25 cellular contexts compared by ENCODE assay signal in genomic region chr14:70924521-70924920, GRCh38. TPM values are rescaled to one million over a fixed set of nuclear protein-coding genes. Genes with fewer than 3 reads are reported as not detected.
A peak's percentile ranks its signal among the peaks of the same experiment; 100 is the strongest.
DNase-seq lines count a peak whose midpoint lies in the region; ATAC-seq, FAIRE-seq and TF ChIP-seq lines count a peak whose summit lies in the region.
"Had no signal": no experiment of that assay in that cellular context is flagged by ENCODE, and none has a peak within 500 bp of the region (broad histone marks: within the 10 kb centered on the region; RNA-seq: fewer than 3 reads in every experiment).

No MANE protein-coding gene starts in this region.

- no peak for ATAC-seq in activated T-helper 17 cell treated with anti-CD3 and anti-CD28 coated beads, Interleukin-2, amount 50 U/mL, for 72 hours (replicated peaks)
- peak; percentile 73 to 88 for ATAC-seq in naive B cell (ENCODE audit: low read depth in 2 of 2)

- no peak overlapping the region for H2AFZ ChIP-seq in neural progenitor cell (replicated peaks)
- H2AFZ ChIP-seq: PC-9 had no signal

- no peak overlapping the region for H3K4me3 Mint-ChIP-seq in activated CD4-positive, alpha-beta memory T cell treated with anti-CD3 and anti-CD28 coated beads, Interleukin-2, amount 10 ng/mL, durations not matched to agents 7 days and 5 days
- no peak overlapping the region for H3K4me3 Mint-ChIP-seq in activated CD4-positive, alpha-beta memory T cell treated with anti-CD3 and anti-CD28 coated beads for 36 hours
- peak overlapping the region; percentile 26 for H3K4me3 Mint-ChIP-seq in activated T-helper 17 cell treated with anti-CD3 and anti-CD28 coated beads, Interleukin-2, amount 50 U/mL, for 72 hours
- H3K4me3 Mint-ChIP-seq in naive B cell (peak overlapping the region in 2 of 8 donors; percentile 4 to 73), neural progenitor cell (no peak overlapping the region)
- H3K4me3 Mint-ChIP-seq: HFFc6 had no signal

- H3K9me3 ChIP-seq in neural progenitor cell (ENCODE audit: low read depth), result no peaks in the 10 kb centered on the region

- no peaks in the 10 kb centered on the region for H3K27me3 Mint-ChIP-seq in activated CD4-positive, alpha-beta memory T cell treated with anti-CD3 and anti-CD28 coated beads, Interleukin-2, amount 10 ng/mL, durations not matched to agents 7 days and 5 days
- no peaks in the 10 kb centered on the region for H3K27me3 Mint-ChIP-seq in activated CD4-positive, alpha-beta memory T cell treated with anti-CD3 and anti-CD28 coated beads for 36 hours
- no peaks in the 10 kb centered on the region for H3K27me3 Mint-ChIP-seq in activated T-helper 17 cell treated with anti-CD3 and anti-CD28 coated beads, Interleukin-2, amount 50 U/mL, for 72 hours
- H3K27me3 Mint-ChIP-seq in naive B cell (no peaks in the 10 kb centered on the region), neural progenitor cell (ENCODE audit: insufficient read depth, low read depth) (no peaks in the 10 kb centered on the region)

- peak overlapping the region; percentile 52 for H3K27ac Mint-ChIP-seq in activated CD4-positive, alpha-beta memory T cell treated with anti-CD3 and anti-CD28 coated beads, Interleukin-2, amount 10 ng/mL, durations not matched to agents 7 days and 5 days
- H3K27ac Mint-ChIP-seq in activated CD4-positive, alpha-beta memory T cell treated with anti-CD3 and anti-CD28 coated beads for 36 hours, result no peak overlapping the region
- no peak overlapping the region for H3K27ac Mint-ChIP-seq in activated T-helper 17 cell treated with anti-CD3 and anti-CD28 coated beads, Interleukin-2, amount 50 U/mL, for 72 hours
- H3K27ac Mint-ChIP-seq in naive B cell (no peak overlapping the region), neural progenitor cell (no peak overlapping the region)
- H3K27ac Mint-ChIP-seq: HFFc6 had no signal

- no peaks in the 10 kb centered on the region for H3K27me3 ChIP-seq in neural progenitor cell

- no peak overlapping the region for H3K9ac ChIP-seq in neural progenitor cell

- TF ChIP-seq CTCF in neural progenitor cell (IDR thresholded peaks at IDR 0.05), result no peak

- H3K4me2 ChIP-seq in neural progenitor cell, result no peak overlapping the region
- H3K4me2 ChIP-seq: PC-9 had no signal

- H3K4me3 ChIP-seq in neural progenitor cell, result no peak overlapping the region
- H3K4me3 ChIP-seq: PC-9 had no signal

- intact Hi-C loops in activated CD4-positive, alpha-beta memory T cell treated with anti-CD3 and anti-CD28 coated beads for 36 hours (cut with micrococcal nuclease), result no loop called here

- peaks cover 100% of the 10 kb centered on the region for H3K79me2 ChIP-seq in neural progenitor cell (ENCODE audit: low read depth)

- POLR2A ChIA-PET in activated CD4-positive, alpha-beta memory T cell treated with anti-CD3 and anti-CD28 coated beads, Interleukin-2, amount 10 ng/mL, durations not matched to agents 7 days and 5 days (lab: Charles Lee), result interaction anchor here (1.3 to 1.7 kb wide), 2 partner anchors 17 kb away, joined by 5 to 7 read pairs; partner anchors contain the start of gene PCNX1
- POLR2A ChIA-PET in activated CD4-positive, alpha-beta memory T cell treated with anti-CD3 and anti-CD28 coated beads for 36 hours (lab: Charles Lee), result no interaction called here

- DNase-seq in activated CD4-positive, alpha-beta memory T cell treated with anti-CD3 and anti-CD28 coated beads, Interleukin-2, amount 10 ng/mL, durations not matched to agents 7 days and 5 days, result peak; percentile 36
- DNase-seq in activated CD4-positive, alpha-beta memory T cell treated with anti-CD3 and anti-CD28 coated beads for 36 hours, result no peak
- DNase-seq in GM18507 (ENCODE audit: extremely low spot score, insufficient read length, low read depth) (no peak), naive B cell (peak; percentile 17), neural progenitor cell (ENCODE audit: low spot score) (no peak), SKM-1 (lab: John Stamatoyannopoulos, UW; ENCODE audit: unreplicated experiment) (no peak), SW480 (ENCODE audit: low spot score) (no peak)
- DNase-seq: 8988T, AML-193, H7, HFFc6, KG1, NCI-H1092 treated with DMSO at 0.1 percent for 48 hours, NCI-H1436 treated with DMSO at 0.1 percent for 48 hours, NCI-H1930, NCI-H226, NCI-H510A treated with DMSO at 0.1 percent for 48 hours, NCI-H748 treated with DMSO at 0.1 percent for 48 hours, PC-9, RPMI8226, SHP77 had no signal

- FAIRE-seq in GM18507 (lab: Jason Lieb, UNC), result peak; percentile 39
- FAIRE-seq: G401.6 had no signal

- H3K9me3 Mint-ChIP-seq in activated CD4-positive, alpha-beta memory T cell treated with anti-CD3 and anti-CD28 coated beads, Interleukin-2, amount 10 ng/mL, durations not matched to agents 7 days and 5 days, result no peaks in the 10 kb centered on the region
- H3K9me3 Mint-ChIP-seq in activated CD4-positive, alpha-beta memory T cell treated with anti-CD3 and anti-CD28 coated beads for 36 hours, result no peaks in the 10 kb centered on the region
- H3K9me3 Mint-ChIP-seq in activated T-helper 17 cell treated with anti-CD3 and anti-CD28 coated beads, Interleukin-2, amount 50 U/mL, for 72 hours, result no peaks in the 10 kb centered on the region
- no peaks in the 10 kb centered on the region for H3K9me3 Mint-ChIP-seq in naive B cell
- H3K9me3 Mint-ChIP-seq in neural progenitor cell, result no peaks in the 10 kb centered on the region
- H3K9me3 Mint-ChIP-seq: HFFc6 had no signal

- peaks cover 7% of the 10 kb centered on the region for H3K4me1 ChIP-seq in neural progenitor cell

- peaks cover 4% of the 10 kb centered on the region for H3K36me3 Mint-ChIP-seq in activated CD4-positive, alpha-beta memory T cell treated with anti-CD3 and anti-CD28 coated beads, Interleukin-2, amount 10 ng/mL, durations not matched to agents 7 days and 5 days (ENCODE audit: low read depth)
- H3K36me3 Mint-ChIP-seq in activated CD4-positive, alpha-beta memory T cell treated with anti-CD3 and anti-CD28 coated beads for 36 hours, result no peaks in the 10 kb centered on the region
- H3K36me3 Mint-ChIP-seq in activated T-helper 17 cell treated with anti-CD3 and anti-CD28 coated beads, Interleukin-2, amount 50 U/mL, for 72 hours (ENCODE audit: low read depth), result peaks cover 4% of the 10 kb centered on the region
- H3K36me3 Mint-ChIP-seq in naive B cell, result no peaks in the 10 kb centered on the region
- H3K36me3 Mint-ChIP-seq in neural progenitor cell, result no peaks in the 10 kb centered on the region

- no peaks in the 10 kb centered on the region for H3F3A ChIP-seq in neural progenitor cell (ENCODE audit: low read depth)

- H4K20me1 ChIP-seq in neural progenitor cell (ENCODE audit: low read depth), result peaks cover 98% of the 10 kb centered on the region

- H3K27ac ChIP-seq in neural progenitor cell, result no peak overlapping the region
- H3K27ac ChIP-seq: C4-2B, HL-60, PC-9 had no signal

- H3K4me1 Mint-ChIP-seq in activated CD4-positive, alpha-beta memory T cell treated with anti-CD3 and anti-CD28 coated beads, Interleukin-2, amount 10 ng/mL, durations not matched to agents 7 days and 5 days, result peaks cover 73% of the 10 kb centered on the region
- H3K4me1 Mint-ChIP-seq in activated CD4-positive, alpha-beta memory T cell treated with anti-CD3 and anti-CD28 coated beads for 36 hours (ENCODE audit: low read depth), result peaks cover 77% of the 10 kb centered on the region
- H3K4me1 Mint-ChIP-seq in activated T-helper 17 cell treated with anti-CD3 and anti-CD28 coated beads, Interleukin-2, amount 50 U/mL, for 72 hours, result peaks cover 63% of the 10 kb centered on the region
- H3K4me1 Mint-ChIP-seq in naive B cell (peaks cover 30 to 58% (median 58%) of the 10 kb centered on the region in 3 donors), neural progenitor cell (peaks cover 10% of the 10 kb centered on the region)

- CTCF ChIA-PET in activated CD4-positive, alpha-beta memory T cell treated with anti-CD3 and anti-CD28 coated beads, Interleukin-2, amount 10 ng/mL, durations not matched to agents 7 days and 5 days (lab: Charles Lee), result interaction anchor here (0.7 to 1.5 kb wide), 3 partner anchors 17 to 103 kb away, joined by 3 to 9 read pairs (median 3); partner anchors contain the start of gene PCNX1
- CTCF ChIA-PET in activated CD4-positive, alpha-beta memory T cell treated with anti-CD3 and anti-CD28 coated beads for 36 hours (lab: Charles Lee), result interaction anchor here (1.4 kb wide), 1 partner anchor 11 kb away, joined by 3 read pairs; no protein-coding TSS in a partner anchor

- H3K36me3 ChIP-seq in neural progenitor cell, result no peaks in the 10 kb centered on the region

RNA-seq across cellular contexts. Expression of gene PCNX1, which starts 17.3 kb away (rescaled TPM):
- 10 to 100 TPM; 56.9 to 60.4 TPM for total RNA-seq in activated CD4-positive, alpha-beta memory T cell treated with anti-CD3 and anti-CD28 coated beads, Interleukin-2, amount 10 ng/mL, durations not matched to agents 7 days and 5 days
- total RNA-seq in activated CD4-positive, alpha-beta memory T cell treated with anti-CD3 and anti-CD28 coated beads for 36 hours, result 10 to 100 TPM; 39.2 to 44.4 TPM
- total RNA-seq in activated T-helper 17 cell treated with anti-CD3 and anti-CD28 coated beads, Interleukin-2, amount 50 U/mL, for 72 hours, result 10 to 100 TPM; 52.1 to 82.0 TPM
- 10 to 100 TPM in 1 of 6 donors, 1 to 10 TPM in 5; 4.8 to 10.7 (median 7.5) TPM for polyA plus RNA-seq in naive B cell (ENCODE audit: low read depth in 6 of 6)
- 45.8 and 48.6 TPM in 2 replicates for total RNA-seq in neural progenitor cell (ENCODE audit: low replicate concordance)

Comparison
In these comparisons a context has a peak if more than half of its experiments do, and no peak if none do; other contexts are left out.
1. DNase-seq: peak in activated CD4-positive, alpha-beta memory T cell treated with anti-CD3 and anti-CD28 coated beads, Interleukin-2, amount 10 ng/mL, durations not matched to agents 7 days and 5 days (single experiment) and naive B cell (single experiment); none in activated CD4-positive, alpha-beta memory T cell treated with anti-CD3 and anti-CD28 coated beads for 36 hours (single experiment), GM18507 (single experiment), neural progenitor cell (single experiment), SKM-1 (single experiment) and SW480 (single experiment).